9 cellular contexts compared by ENCODE assay signal in genomic region chr14:34098045-34098984, GRCh38.
DNase-seq lines count a peak whose midpoint lies in the region; ATAC-seq, FAIRE-seq and TF ChIP-seq lines count a peak whose summit lies in the region.
"Had no signal": no experiment of that assay in that cellular context is flagged by ENCODE, and none has a peak within 500 bp of the region (broad histone marks: within the 10 kb centered on the region; RNA-seq: fewer than 3 reads in every experiment).

No MANE protein-coding gene starts in this region.

- peak overlapping the region; percentile 32 for H2AFZ ChIP-seq in astrocyte (ENCODE audit: low read depth, low read length)

- DNase-seq in activated naive CD4-positive, alpha-beta T cell treated with Interleukin-2 at 50 U/mL for 16 hours: peak; percentile 12
- no peak for DNase-seq in activated naive CD4-positive, alpha-beta T cell (lab: John Stamatoyannopoulos, UW)
- DNase-seq in NCI-H2227 treated with DMSO at 0.1 percent for 48 hours (lab: John Stamatoyannopoulos, UW) (peak; percentile 53), astrocyte (ENCODE audit: low read depth) (peak; percentile 33), right atrium auricular region (ENCODE audit: low spot score) (no peak), NCI-H1048 (lab: John Stamatoyannopoulos, UW) (no peak)

- H3K4me2 ChIP-seq in astrocyte (ENCODE audit: low read length): no peak overlapping the region

- H3K9me3 Mint-ChIP-seq in astrocyte (ENCODE audit: unreplicated experiment): no peaks in the 10 kb centered on the region

- no peak for FAIRE-seq in astrocyte (lab: Jason Lieb, UNC)

- H3K4me3 ChIP-seq in astrocyte (ENCODE audit: insufficient read depth, low read depth, low read length): no peak overlapping the region
- H3K4me3 ChIP-seq in right atrium auricular region: no peak overlapping the region
- no peak overlapping the region for H3K4me3 ChIP-seq in skin epidermis

- H3K27me3 ChIP-seq in astrocyte (ENCODE audit: insufficient read depth, low read length) (no peaks in the 10 kb centered on the region), right atrium auricular region (no peaks in the 10 kb centered on the region)

- H3K27ac ChIP-seq in astrocyte (ENCODE audit: low read depth, low read length): no peak overlapping the region
- H3K27ac ChIP-seq in right atrium auricular region: no peak overlapping the region
- peak overlapping the region in 16 of 21 experiments; percentile 2 to 72 (median 51) for H3K27ac ChIP-seq in skin epidermis

- no peak overlapping the region for H3K4me3 Mint-ChIP-seq in astrocyte (ENCODE audit: unreplicated experiment)
- H3K4me3 Mint-ChIP-seq: activated naive CD8-positive, alpha-beta T cell had no signal

- peaks cover 2% of the 10 kb centered on the region for H3K36me3 Mint-ChIP-seq in astrocyte (ENCODE audit: low read depth, unreplicated experiment)
- H3K36me3 Mint-ChIP-seq: activated naive CD8-positive, alpha-beta T cell had no signal

- TF ChIP-seq CTCF in astrocyte (IDR thresholded peaks at IDR 0.05; ENCODE audit: insufficient read depth, low read depth, low read length): peak; percentile 87
- TF ChIP-seq CTCF in right atrium auricular region (IDR thresholded peaks at IDR 0.05): peak; percentile 23 to 70

- H3K9me3 ChIP-seq in astrocyte (ENCODE audit: insufficient read depth, low read depth, low read length): no peaks in the 10 kb centered on the region
- H3K9me3 ChIP-seq in right atrium auricular region: no peaks in the 10 kb centered on the region

- ATAC-seq in GM19455 (IDR thresholded peaks at IDR 0.05; ENCODE audit: unreplicated experiment): no peak

- H3K4me1 Mint-ChIP-seq in astrocyte (ENCODE audit: low read depth, unreplicated experiment): peaks cover 17% of the 10 kb centered on the region

- H3K4me1 ChIP-seq in astrocyte (ENCODE audit: insufficient read depth, low read length) (no peaks in the 10 kb centered on the region), right atrium auricular region (peaks cover 0 to 8% of the 10 kb centered on the region in 2 donors)

- peaks cover 7% of the 10 kb centered on the region for H3K27me3 Mint-ChIP-seq in astrocyte (ENCODE audit: low read depth, unreplicated experiment)
- H3K27me3 Mint-ChIP-seq: activated naive CD8-positive, alpha-beta T cell had no signal

- H3K9ac ChIP-seq in astrocyte (ENCODE audit: low read length): no peak overlapping the region

- H3K79me2 ChIP-seq in astrocyte (ENCODE audit: insufficient read depth, low read length): no peaks in the 10 kb centered on the region

- peak overlapping the region; percentile 14 for H3K27ac Mint-ChIP-seq in astrocyte (ENCODE audit: unreplicated experiment)
- H3K27ac Mint-ChIP-seq: activated naive CD8-positive, alpha-beta T cell had no signal

- H3K36me3 ChIP-seq in astrocyte (ENCODE audit: insufficient read depth, low read length) (no peaks in the 10 kb centered on the region), right atrium auricular region (no peaks in the 10 kb centered on the region)

- no peaks in the 10 kb centered on the region for H4K20me1 ChIP-seq in astrocyte (ENCODE audit: insufficient read depth, low read length)

Comparison
In these comparisons a context has a peak if more than half of its experiments do, and no peak if none do; other contexts are left out.
1. DNase-seq: peak in activated naive CD4-positive, alpha-beta T cell treated with Interleukin-2 at 50 U/mL for 16 hours (single experiment), NCI-H2227 treated with DMSO at 0.1 percent for 48 hours (single experiment) and astrocyte (single experiment); none in activated naive CD4-positive, alpha-beta T cell (0 of 4), right atrium auricular region (single experiment) and NCI-H1048 (single experiment).
2. H3K27ac ChIP-seq: peak in skin epidermis (16 of 21); none in astrocyte (single experiment) and right atrium auricular region (0 of 2).